In the genomic region with DNA sequence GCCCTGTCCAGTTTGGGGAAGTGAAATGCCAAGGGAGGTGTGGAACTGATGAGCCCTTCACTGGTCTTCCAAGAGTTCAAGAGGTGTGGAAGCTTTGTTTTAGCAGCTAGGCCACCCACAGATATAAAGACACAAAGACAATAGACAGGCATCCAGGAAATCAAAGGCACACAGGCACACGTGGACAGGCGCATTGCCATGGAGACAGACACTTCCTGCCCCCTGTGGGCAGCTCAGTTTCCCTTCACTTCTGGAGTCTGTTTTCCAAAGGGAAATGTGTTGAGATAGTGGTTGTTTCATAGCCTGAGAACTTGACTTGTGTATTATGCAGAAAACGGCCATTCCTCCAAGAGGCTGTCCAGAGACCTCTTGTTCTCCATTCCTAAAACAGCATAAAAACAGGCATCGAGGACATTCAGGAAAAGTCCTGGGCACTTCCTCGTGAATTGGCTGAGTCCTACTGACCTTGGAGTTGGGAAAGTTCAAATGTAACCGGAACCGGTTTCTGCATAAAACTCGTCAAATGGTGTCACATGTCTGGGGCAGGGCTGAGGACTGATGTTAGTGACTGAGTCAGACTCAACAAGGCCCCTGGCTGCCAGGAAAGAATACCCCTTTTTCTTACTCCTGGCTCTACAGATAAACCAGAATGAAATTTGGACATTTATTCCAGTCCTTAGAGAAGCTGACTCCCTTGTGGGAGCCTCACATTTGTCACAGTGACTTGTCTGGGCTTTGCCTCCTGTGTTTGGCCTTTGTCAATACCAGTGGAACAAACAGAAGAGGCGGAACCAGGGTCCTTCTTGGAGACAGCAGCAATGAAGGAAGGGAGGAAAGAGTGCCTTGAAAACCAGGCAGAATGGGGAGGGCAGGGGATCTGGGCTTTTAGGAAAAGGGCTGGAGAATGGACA, we compare ENCODE assay signal across 7 cellular contexts. TPM values are rescaled to one million over a fixed set of nuclear protein-coding genes. Genes with fewer than 3 reads are reported as not detected.
DNase-seq lines count a peak whose midpoint lies in the region; ATAC-seq, FAIRE-seq and TF ChIP-seq lines count a peak whose summit lies in the region.

No MANE protein-coding gene starts in this region.

- FAIRE-seq in astrocyte (lab: Jason Lieb, UNC): no peak

- H3K36me3 ChIP-seq in astrocyte (ENCODE audit: insufficient read depth, low read length) (no peaks in the 10 kb centered on the region), stomach smooth muscle (ENCODE audit: control insufficient read depth in 2 of 2, insufficient read depth in 2 of 2, low read length in 2 of 2) (peaks cover 0 to 7% of the 10 kb centered on the region in 2 donors)

- peaks cover 4% of the 10 kb centered on the region for H3K36me3 Mint-ChIP-seq in astrocyte (ENCODE audit: low read depth, unreplicated experiment)

- no peak overlapping the region for H3K4me3 ChIP-seq in LNCaP clone FGC (ENCODE audit: low read depth, low read length)
- peak overlapping the region; percentile 18 for H3K4me3 ChIP-seq in astrocyte (ENCODE audit: insufficient read depth, low read depth, low read length)
- H3K4me3 ChIP-seq in stomach smooth muscle (ENCODE audit: low read length in 2 of 2): peak overlapping the region; percentile 50 to 76

- H3K79me2 ChIP-seq in astrocyte (ENCODE audit: insufficient read depth, low read length): no peaks in the 10 kb centered on the region

- H3K4me3 Mint-ChIP-seq in astrocyte (ENCODE audit: unreplicated experiment): peak overlapping the region; percentile 79

- peaks cover 5% of the 10 kb centered on the region for H3K27me3 Mint-ChIP-seq in astrocyte (ENCODE audit: low read depth, unreplicated experiment)

- H3K4me1 ChIP-seq in astrocyte (ENCODE audit: insufficient read depth, low read length) (peaks cover 17% of the 10 kb centered on the region), stomach smooth muscle (ENCODE audit: control insufficient read depth, insufficient read depth, low read length) (peaks cover 63% of the 10 kb centered on the region)

- H3K9ac ChIP-seq in astrocyte (ENCODE audit: low read length): peak overlapping the region; percentile 68
- H3K9ac ChIP-seq in stomach smooth muscle (ENCODE audit: low read length in 2 of 2): peak overlapping the region; percentile 81 to 87

- DNase-seq in LNCaP clone FGC (ENCODE audit: low read depth) (peak; percentile 60), astrocyte (ENCODE audit: low read depth) (peak; percentile 26), islet precursor cell (peak; percentile 86)

- no peak for TF ChIP-seq CTCF in LNCaP clone FGC (IDR thresholded peaks at IDR 0.05; ENCODE audit: control insufficient read depth, extremely low read depth, insufficient read depth)
- TF ChIP-seq CTCF in astrocyte (IDR thresholded peaks at IDR 0.05; ENCODE audit: insufficient read depth, low read depth, low read length): no peak

- H3K9me3 ChIP-seq in astrocyte (ENCODE audit: insufficient read depth, low read depth, low read length) (no peaks in the 10 kb centered on the region), stomach smooth muscle (ENCODE audit: control insufficient read depth in 2 of 2, low read length in 2 of 2) (no peaks in the 10 kb centered on the region)

- H2AFZ ChIP-seq in astrocyte (ENCODE audit: low read depth, low read length): peak overlapping the region; percentile 42

- no peak for ATAC-seq in GM18502 (IDR thresholded peaks at IDR 0.05; ENCODE audit: poor library complexity, unreplicated experiment)
- no peak for ATAC-seq in HG03196 (IDR thresholded peaks at IDR 0.05; ENCODE audit: unreplicated experiment)
- no peak for ATAC-seq in HG02610 (IDR thresholded peaks at IDR 0.05; ENCODE audit: unreplicated experiment)

- H3K9me3 Mint-ChIP-seq in astrocyte (ENCODE audit: unreplicated experiment): no peaks in the 10 kb centered on the region

- H4K20me1 ChIP-seq in astrocyte (ENCODE audit: insufficient read depth, low read length): no peaks in the 10 kb centered on the region

- H3K4me2 ChIP-seq in astrocyte (ENCODE audit: low read length): peak overlapping the region; percentile 67

- H3K27ac Mint-ChIP-seq in astrocyte (ENCODE audit: unreplicated experiment): peak overlapping the region; percentile 87

- no peaks in the 10 kb centered on the region for H3K27me3 ChIP-seq in astrocyte (ENCODE audit: insufficient read depth, low read length)
- no peaks in the 10 kb centered on the region for H3K27me3 ChIP-seq in stomach smooth muscle (ENCODE audit: control insufficient read depth in 1 of 2, insufficient read depth in 2 of 2, low read length in 2 of 2)

- H3K27ac ChIP-seq in astrocyte (ENCODE audit: low read depth, low read length): peak overlapping the region; percentile 52
- H3K27ac ChIP-seq in stomach smooth muscle (ENCODE audit: low read length): peak overlapping the region; percentile 92

- H3K4me1 Mint-ChIP-seq in astrocyte (ENCODE audit: low read depth, unreplicated experiment): peaks cover 16% of the 10 kb centered on the region

RNA-seq across cellular contexts. Expression of a gene that starts 1.3 kb away (rescaled TPM):
- total RNA-seq in astrocyte: 6.8 and 9.1 TPM in 2 replicates

Comparison
In these comparisons a context has a peak if more than half of its experiments do, and no peak if none do; other contexts are left out.
1. DNase-seq: peak in every context shown above with its lines; median percentile 86 in islet precursor cell; 60 in LNCaP clone FGC; 26 in astrocyte.